In genomic region chr1:6198646-6199297, GRCh38 we compare ENCODE assay signal across 6 cellular contexts. TPM values are rescaled to one million over a fixed set of nuclear protein-coding genes. Genes with fewer than 3 reads are reported as not detected.
DNase-seq lines count a peak whose midpoint lies in the region; ATAC-seq, FAIRE-seq and TF ChIP-seq lines count a peak whose summit lies in the region.

No MANE protein-coding gene starts in this region.

- no peak for TF ChIP-seq POLR2A in gastroesophageal sphincter (IDR thresholded peaks at IDR 0.05)
- TF ChIP-seq POLR2A in H54 (IDR thresholded peaks at IDR 0.05; ENCODE audit: low read depth, low read length), result no peak

- TF ChIP-seq CTCF in gastroesophageal sphincter (IDR thresholded peaks at IDR 0.05), result no peak

- no peaks in the 10 kb centered on the region for H3K9me3 ChIP-seq in gastroesophageal sphincter
- H3K9me3 ChIP-seq in thymus (ENCODE audit: control insufficient read depth), result no peaks in the 10 kb centered on the region

- DNase-seq in T-helper 1 cell (no peak), OCI-M1 (lab: John Stamatoyannopoulos, UW) (peak; percentile 33), H54 (ENCODE audit: insufficient read length, low spot score) (no peak)

- no peak for TF ChIP-seq EP300 in gastroesophageal sphincter (IDR thresholded peaks at IDR 0.05)

- peak overlapping the region; percentile 93 for H3K4me3 Mint-ChIP-seq in T-helper 1 cell treated with Interleukin-12 subunit alpha and Interleukin-12 subunit beta and Interleukin-4 antibody, amounts not matched to agents 30 μg/mL and 1 μg/mL, for 36 hours

- peak overlapping the region; percentile 85 for H3K27ac Mint-ChIP-seq in T-helper 1 cell treated with Interleukin-12 subunit alpha and Interleukin-12 subunit beta and Interleukin-4 antibody, amounts not matched to agents 30 μg/mL and 1 μg/mL, for 36 hours

- peak overlapping the region; percentile 59 to 66 for H3K4me3 ChIP-seq in gastroesophageal sphincter
- H3K4me3 ChIP-seq in thymus (ENCODE audit: low read length), result peak overlapping the region; percentile 82

- peaks cover 0 to 38% of the 10 kb centered on the region in 2 donors for H3K36me3 ChIP-seq in gastroesophageal sphincter
- peaks cover 25% of the 10 kb centered on the region for H3K36me3 ChIP-seq in thymus (ENCODE audit: control insufficient read depth, insufficient read depth)

- peaks cover 27% of the 10 kb centered on the region for H3K36me3 Mint-ChIP-seq in T-helper 1 cell treated with Interleukin-12 subunit alpha and Interleukin-12 subunit beta and Interleukin-4 antibody, amounts not matched to agents 30 μg/mL and 1 μg/mL, for 36 hours (ENCODE audit: low read depth)

- no peak for FAIRE-seq in H54 (lab: Jason Lieb, UNC)

- ATAC-seq in gastroesophageal sphincter, result no peak

- H3K27me3 Mint-ChIP-seq in T-helper 1 cell treated with Interleukin-12 subunit alpha and Interleukin-12 subunit beta and Interleukin-4 antibody, amounts not matched to agents 30 μg/mL and 1 μg/mL, for 36 hours (ENCODE audit: low read depth), result no peaks in the 10 kb centered on the region

- H3K4me1 Mint-ChIP-seq in T-helper 1 cell treated with Interleukin-12 subunit alpha and Interleukin-12 subunit beta and Interleukin-4 antibody, amounts not matched to agents 30 μg/mL and 1 μg/mL, for 36 hours (ENCODE audit: low read depth), result peaks cover 39% of the 10 kb centered on the region

- H3K27me3 ChIP-seq in gastroesophageal sphincter (no peaks in the 10 kb centered on the region), thymus (ENCODE audit: control insufficient read depth, insufficient read depth) (no peaks in the 10 kb centered on the region)

- peaks cover 4 to 56% (median 22%) of the 10 kb centered on the region in 3 donors for H3K4me1 ChIP-seq in gastroesophageal sphincter
- peaks cover 9% of the 10 kb centered on the region for H3K4me1 ChIP-seq in thymus (ENCODE audit: control insufficient read depth, insufficient read depth, low read length)

- peaks cover 4% of the 10 kb centered on the region for H3K9me3 Mint-ChIP-seq in T-helper 1 cell treated with Interleukin-12 subunit alpha and Interleukin-12 subunit beta and Interleukin-4 antibody, amounts not matched to agents 30 μg/mL and 1 μg/mL, for 36 hours

- peak overlapping the region; percentile 16 to 86 (median 82) for H3K27ac ChIP-seq in gastroesophageal sphincter
- H3K27ac ChIP-seq in thymus (ENCODE audit: low read depth), result peak overlapping the region; percentile 87

- WGBS in gastroesophageal sphincter (ENCODE audit: low coverage in 1 of 2), 2 donors, result 0 to 1% methylated on average over 16 to 17 of the region's 31 CpGs
- WGBS in thymus, result 1% methylated on average over 31 of the region's 31 CpGs

RNA-seq across cellular contexts. Expression of gene RPL22, which starts 0.6 kb away (rescaled TPM):
- 100 to 1,000 TPM; 126 to 281 (median 227) TPM for total RNA-seq in gastroesophageal sphincter
- 1,043 TPM for polyA plus RNA-seq in thymus

RNA-seq across cellular contexts. Expression of gene RNF207, which starts 7.1 kb away (rescaled TPM):
- total RNA-seq in gastroesophageal sphincter, result 10 to 100 TPM in 3 of 4 donors, 1 to 10 TPM in 1; 3.0 to 34.1 (median 18.3) TPM
- 18.8 TPM for polyA plus RNA-seq in thymus

RNA-seq across cellular contexts. Expression of gene CHD5, which starts 18.7 kb away (rescaled TPM):
- 10 to 100 TPM in 2 of 4 donors, 1 to 10 TPM in 2; 4.4 to 34.9 (median 9.2) TPM for total RNA-seq in gastroesophageal sphincter
- polyA plus RNA-seq in thymus, result 0.98 TPM

RNA-seq across cellular contexts. Expression of gene ICMT, which starts 37.0 kb away (rescaled TPM):
- total RNA-seq in gastroesophageal sphincter, result 10 to 100 TPM; 53.4 to 91.3 (median 85.0) TPM
- polyA plus RNA-seq in thymus, result 21.3 TPM

RNA-seq across cellular contexts. Expression of gene HES3, which starts 45.2 kb away (rescaled TPM):
- not detected for total RNA-seq in gastroesophageal sphincter
- not detected for polyA plus RNA-seq in thymus
